24 cellular contexts compared by ENCODE assay signal in genomic region chr11:28482666-28483065, GRCh38.
DNase-seq lines count a peak whose midpoint lies in the region; ATAC-seq and TF ChIP-seq lines count a peak whose summit lies in the region.
"Had no signal": no experiment of that assay in that cellular context is flagged by ENCODE, and none has a peak within 500 bp of the region (broad histone marks: within the 10 kb centered on the region; RNA-seq: fewer than 3 reads in every experiment).

No MANE protein-coding gene starts in this region.

- H3K56ac ChIP-seq in IMR-90 (ENCODE audit: extremely low read depth, insufficient read depth, low read length) = no peak overlapping the region

- TF ChIP-seq RAD21 in IMR-90 (IDR thresholded peaks at IDR 0.05; ENCODE audit: low read length) = no peak

- no peak overlapping the region for H3K27ac ChIP-seq in IMR-90 (ENCODE audit: insufficient read depth, low read length)
- H3K27ac ChIP-seq: BLaER1 had no signal

- BruUV-seq in IMR-90 (replicated peaks; lab: Mats Ljungman, UMichigan) = no TSS peak

- no peaks in the 10 kb centered on the region for H3K4me1 ChIP-seq in IMR-90 (ENCODE audit: control insufficient read depth, insufficient read depth, low read length)
- H3K4me1 ChIP-seq: BE2C, BLaER1 had no signal

- POLR2A ChIA-PET in IMR-90 (lab: Charles Lee; ENCODE audit: unreplicated experiment) = no interaction called here
- POLR2A ChIA-PET in WTC11 (lab: Charles Lee) = interaction anchor here (0.7 kb wide), 1 partner anchor 681 kb away, joined by 3 read pairs; no protein-coding TSS in a partner anchor

- H3K4ac ChIP-seq in IMR-90 (ENCODE audit: low read depth, low read length) = no peak overlapping the region

- no peaks in the 10 kb centered on the region for H4K20me1 ChIP-seq in IMR-90 (ENCODE audit: insufficient read depth, low read length)
- H4K20me1 ChIP-seq: BLaER1 had no signal

- no peak overlapping the region for H3K4me2 ChIP-seq in IMR-90 (ENCODE audit: low read depth, low read length)
- H3K4me2 ChIP-seq: BLaER1 had no signal

- no peak for TF ChIP-seq POLR2A in IMR-90 (IDR thresholded peaks at IDR 0.05; ENCODE audit: low read depth, low read length)

- H3K27me3 ChIP-seq in IMR-90 (ENCODE audit: control insufficient read depth, insufficient read depth, low read length) = no peaks in the 10 kb centered on the region
- H3K27me3 ChIP-seq: BE2C, BLaER1 had no signal

- no peak overlapping the region; a peak in 1 of 4 replicates for H4K8ac ChIP-seq in IMR-90 (ENCODE audit: low read depth in 2 of 2, low read length in 2 of 2)

- peaks cover 5% of the 10 kb centered on the region; the same call in 1 of the 2 replicates for H3K4me1 Mint-ChIP-seq in WTC11
- H3K4me1 Mint-ChIP-seq in activated CD4-positive, alpha-beta T cell treated with anti-CD3 and anti-CD28 coated beads, Interleukin-2, amount 10 ng/mL, durations not matched to agents 24 days and 14 days = no peaks in the 10 kb centered on the region
- no peaks in the 10 kb centered on the region for H3K4me1 Mint-ChIP-seq in activated naive CD8-positive, alpha-beta T cell treated with anti-CD3 and anti-CD28 coated beads for 36 hours
- H3K4me1 Mint-ChIP-seq: CD14-positive monocyte; CD4-positive, alpha-beta memory T cell; CD4-positive, CD25-positive, alpha-beta regulatory T cell; CD8-positive, alpha-beta memory T cell had no signal

- H2AK9ac ChIP-seq in IMR-90 (replicated peaks; ENCODE audit: low read depth, low read length, poor library complexity) = no peak overlapping the region

- H3K36me3 ChIP-seq in IMR-90 (ENCODE audit: control insufficient read depth, insufficient read depth, low read length) = no peaks in the 10 kb centered on the region
- H3K36me3 ChIP-seq: BE2C, BLaER1 had no signal

- no peak overlapping the region for H3K14ac ChIP-seq in IMR-90 (replicated peaks; ENCODE audit: low read depth, low read length)

- no peak overlapping the region for H2AFZ ChIP-seq in IMR-90 (replicated peaks; ENCODE audit: low read length, poor library complexity)

- no peak overlapping the region for H4K5ac ChIP-seq in IMR-90 (ENCODE audit: low read depth, low read length)

- no peak overlapping the region for H3K27ac Mint-ChIP-seq in WTC11
- H3K27ac Mint-ChIP-seq in activated CD4-positive, alpha-beta T cell treated with anti-CD3 and anti-CD28 coated beads, Interleukin-2, amount 10 ng/mL, durations not matched to agents 24 days and 14 days = no peak overlapping the region
- no peak overlapping the region for H3K27ac Mint-ChIP-seq in activated naive CD8-positive, alpha-beta T cell treated with anti-CD3 and anti-CD28 coated beads for 36 hours
- H3K27ac Mint-ChIP-seq: CD14-positive monocyte; CD4-positive, alpha-beta memory T cell; CD4-positive, CD25-positive, alpha-beta regulatory T cell; CD8-positive, alpha-beta memory T cell had no signal

- 100% methylated on average over 1 of the region's 2 CpGs; no CpG with 5 or more reads in 1 of the 2 experiments for WGBS in IMR-90 (ENCODE audit: extremely low coverage in 2 of 2, insufficient read length in 1 of 2), 2 experiments

- H3K4me3 ChIP-seq in IMR-90 (ENCODE audit: insufficient read depth, low read depth, low read length) = no peak overlapping the region
- H3K4me3 ChIP-seq: BLaER1, GM12878 had no signal

- dilution Hi-C loops in IMR-90 (cut with HindIII; ENCODE audit: low sequenced_read_pairs, unreplicated experiment) = no loop called here

- TF ChIP-seq CTCF in IMR-90 (conservative IDR thresholded peaks at IDR 0.05; ENCODE audit: low read depth, low read length) (no peak), WTC11 (IDR thresholded peaks at IDR 0.05) (no peak)

- H4K91ac ChIP-seq in IMR-90 (ENCODE audit: insufficient read depth, low read depth, low read length) = no peak overlapping the region

- no peak overlapping the region for H2BK120ac ChIP-seq in IMR-90 (ENCODE audit: low read depth, low read length)

- H2AK5ac ChIP-seq in IMR-90 (ENCODE audit: low read depth, low read length) = 0 out of 2 replicates have a peak overlapping the region, but pooled peaks have one; percentile 8

- H2BK20ac ChIP-seq in IMR-90 (ENCODE audit: low read depth, low read length) = no peak overlapping the region

- H3K9me1 ChIP-seq in IMR-90 (ENCODE audit: insufficient read depth, low read length) = no peaks in the 10 kb centered on the region

- H3K9ac ChIP-seq in IMR-90 (ENCODE audit: low read depth, low read length) = no peak overlapping the region
- H3K9ac ChIP-seq: BLaER1 had no signal

- H3K4me3 Mint-ChIP-seq in WTC11 = no peak overlapping the region
- no peak overlapping the region for H3K4me3 Mint-ChIP-seq in activated CD4-positive, alpha-beta T cell treated with anti-CD3 and anti-CD28 coated beads, Interleukin-2, amount 10 ng/mL, durations not matched to agents 24 days and 14 days
- no peak overlapping the region for H3K4me3 Mint-ChIP-seq in activated naive CD8-positive, alpha-beta T cell treated with anti-CD3 and anti-CD28 coated beads for 36 hours
- H3K4me3 Mint-ChIP-seq: CD14-positive monocyte; CD4-positive, alpha-beta memory T cell; CD4-positive, CD25-positive, alpha-beta regulatory T cell; CD8-positive, alpha-beta memory T cell had no signal

- no peaks in the 10 kb centered on the region for H3K27me3 Mint-ChIP-seq in WTC11 (ENCODE audit: low read depth)
- H3K27me3 Mint-ChIP-seq in activated CD4-positive, alpha-beta T cell treated with anti-CD3 and anti-CD28 coated beads, Interleukin-2, amount 10 ng/mL, durations not matched to agents 24 days and 14 days = no peaks in the 10 kb centered on the region
- H3K27me3 Mint-ChIP-seq in activated naive CD8-positive, alpha-beta T cell treated with anti-CD3 and anti-CD28 coated beads for 36 hours = no peaks in the 10 kb centered on the region
- H3K27me3 Mint-ChIP-seq: CD4-positive, alpha-beta memory T cell; CD4-positive, CD25-positive, alpha-beta regulatory T cell; CD8-positive, alpha-beta memory T cell had no signal

- intact Hi-C loops in IMR-90 (cut with micrococcal nuclease) = no loop called here
- intact Hi-C loops in activated CD4-positive, alpha-beta T cell treated with anti-CD3 and anti-CD28 coated beads, Interleukin-2, amount 10 ng/mL, durations not matched to agents 24 days and 14 days (cut with micrococcal nuclease) = no loop called here

- no peak overlapping the region for H2BK15ac ChIP-seq in IMR-90 (ENCODE audit: low read depth, low read length)

- in situ Hi-C loops in IMR-90 (cut with MboI; ENCODE audit: low sequenced_read_pairs) = no loop called here

- H3K9me3 ChIP-seq in IMR-90 (ENCODE audit: control insufficient read depth, insufficient read depth, low read length) = no peaks in the 10 kb centered on the region
- H3K9me3 ChIP-seq: BE2C, BLaER1 had no signal

- no peak overlapping the region for H3K18ac ChIP-seq in IMR-90 (ENCODE audit: low read depth, low read length)

- no peaks in the 10 kb centered on the region for H3K9me3 Mint-ChIP-seq in WTC11
- H3K9me3 Mint-ChIP-seq in activated CD4-positive, alpha-beta T cell treated with anti-CD3 and anti-CD28 coated beads, Interleukin-2, amount 10 ng/mL, durations not matched to agents 24 days and 14 days = no peaks in the 10 kb centered on the region
- no peaks in the 10 kb centered on the region for H3K9me3 Mint-ChIP-seq in activated naive CD8-positive, alpha-beta T cell treated with anti-CD3 and anti-CD28 coated beads for 36 hours

- CTCF ChIA-PET in IMR-90 (lab: Yijun Ruan, JAX) = interaction anchor here (1.3 kb wide), 1 partner anchor 16 kb away, joined by 4 read pairs; no protein-coding TSS in a partner anchor
- CTCF ChIA-PET in WTC11 (lab: Charles Lee) = interaction anchor here (1.1 kb wide), 1 partner anchor 766 kb away, joined by 3 read pairs; no protein-coding TSS in a partner anchor

- DNase-seq in IMR-90 (no peak), NCI-H526 treated with DMSO at 0.1 percent for 48 hours (lab: John Stamatoyannopoulos, UW) (peak; percentile 41), WTC11 (ENCODE audit: low spot score) (no peak), RKO (ENCODE audit: low spot score) (no peak)
- no peak for DNase-seq in activated CD4-positive, alpha-beta T cell treated with anti-CD3 and anti-CD28 coated beads, Interleukin-2, amount 10 ng/mL, durations not matched to agents 24 days and 14 days
- DNase-seq in activated naive CD8-positive, alpha-beta T cell treated with anti-CD3 and anti-CD28 coated beads for 36 hours = no peak
- DNase-seq: 8988T; ACHN; BE2C; C1 segment of cervical spinal cord; CD4-positive, alpha-beta memory T cell; CD4-positive, CD25-positive, alpha-beta regulatory T cell; CD8-positive, alpha-beta memory T cell; COR-L47; DMS 273 treated with DMSO at 0.1 percent for 48 hours; DMS153; DMS53; DMS79; DND-41; EL; GDM1 had no signal

- H3K23ac ChIP-seq in IMR-90 (ENCODE audit: low read depth, low read length) = no peak overlapping the region

- no peaks in the 10 kb centered on the region for H3K79me1 ChIP-seq in IMR-90 (ENCODE audit: low read depth in 1 of 2, low read length in 2 of 2)

- ATAC-seq in IMR-90 (ENCODE audit: low read depth) (no peak), WTC11 (0 out of 2 replicates have a peak, but pooled peaks have one; percentile 34)
- ATAC-seq: GM12878 had no signal

- H3K36me3 Mint-ChIP-seq in WTC11 = no peaks in the 10 kb centered on the region
- no peaks in the 10 kb centered on the region for H3K36me3 Mint-ChIP-seq in activated CD4-positive, alpha-beta T cell treated with anti-CD3 and anti-CD28 coated beads, Interleukin-2, amount 10 ng/mL, durations not matched to agents 24 days and 14 days (ENCODE audit: low read depth)
- no peaks in the 10 kb centered on the region for H3K36me3 Mint-ChIP-seq in activated naive CD8-positive, alpha-beta T cell treated with anti-CD3 and anti-CD28 coated beads for 36 hours
- H3K36me3 Mint-ChIP-seq: CD14-positive monocyte; CD4-positive, alpha-beta memory T cell; CD4-positive, CD25-positive, alpha-beta regulatory T cell; CD8-positive, alpha-beta memory T cell had no signal

- H2BK5ac ChIP-seq in IMR-90 (ENCODE audit: low read depth, low read length, poor library complexity, severe bottlenecking) = no peak overlapping the region

TF ChIP-seq in IMR-90, 13 proteins besides CTCF, POLR2A, EP300 and RAD21 (continues in another document):
- TF ChIP-seq RCOR1 (IDR thresholded peaks at IDR 0.05; ENCODE audit: insufficient replicate concordance, low read length) = no peak

TF ChIP-seq in WTC11, 78 proteins besides CTCF, POLR2A, EP300 and RAD21 (continues in another document):
- TF ChIP-seq MYBL2 (CRISPR knock-in tag; IDR thresholded peaks at IDR 0.05) (no peak), ZBTB43 (CRISPR knock-in tag; IDR thresholded peaks at IDR 0.05) (no peak), NR3C1 (CRISPR knock-in tag; conservative IDR thresholded peaks at IDR 0.05; ENCODE audit: low read depth) (no peak)
